In genomic region chr6:137810554-137811120, GRCh38 we compare ENCODE assay signal across 9 cellular contexts. TPM values are rescaled to one million over a fixed set of nuclear protein-coding genes. Genes with fewer than 3 reads are reported as not detected.
DNase-seq lines count a peak whose midpoint lies in the region; ATAC-seq, FAIRE-seq and TF ChIP-seq lines count a peak whose summit lies in the region.
"Had no signal": no experiment of that assay in that cellular context is flagged by ENCODE, and none has a peak within 500 bp of the region (broad histone marks: within the 10 kb centered on the region; RNA-seq: fewer than 3 reads in every experiment).

No MANE protein-coding gene starts in this region.

- no peaks in the 10 kb centered on the region for H3K36me3 ChIP-seq in BLaER1 treated with 17β-estradiol and CSF1 and Interleukin-3, amounts not matched to agents 10 nM and 100 nM
- no peaks in the 10 kb centered on the region for H3K36me3 ChIP-seq in GM23248 (ENCODE audit: low read depth)
- no peaks in the 10 kb centered on the region for H3K36me3 ChIP-seq in mesenchymal stem cell (ENCODE audit: control insufficient read depth in 1 of 2, insufficient read depth in 2 of 2, low read depth in 1 of 2, low read length in 2 of 2)
- no peaks in the 10 kb centered on the region for H3K36me3 ChIP-seq in kidney (ENCODE audit: control insufficient read depth in 1 of 2, insufficient read depth in 2 of 2, low read length in 2 of 2)

- peak overlapping the region in 4 of 11 experiments; percentile 24 to 86 (median 58); a peak in 6 of 22 replicates for H3K27ac ChIP-seq in BLaER1 treated with 17β-estradiol and CSF1 and Interleukin-3, amounts not matched to agents 10 nM and 100 nM
- H3K27ac ChIP-seq in GM23248 (no peak overlapping the region), mesenchymal stem cell (ENCODE audit: low read length, poor library complexity, severe bottlenecking) (no peak overlapping the region), kidney (ENCODE audit: low read depth in 2 of 2, low read length in 2 of 2) (no peak overlapping the region)

- no peak overlapping the region for H2AK5ac ChIP-seq in mesenchymal stem cell (ENCODE audit: low read length, severe bottlenecking)

- no peak overlapping the region for H3K4ac ChIP-seq in mesenchymal stem cell (ENCODE audit: low read depth in 1 of 2, low read length in 2 of 2)

- no peaks in the 10 kb centered on the region for H3K27me3 Mint-ChIP-seq in activated CD4-positive, alpha-beta memory T cell treated with anti-CD3 and anti-CD28 coated beads for 36 hours

- no peak overlapping the region for H4K91ac ChIP-seq in mesenchymal stem cell (ENCODE audit: low read length)

- peak overlapping the region; percentile 68 for H2BK120ac ChIP-seq in mesenchymal stem cell (ENCODE audit: low read depth, low read length)

- no peaks in the 10 kb centered on the region for H3K79me2 ChIP-seq in GM23248 (ENCODE audit: insufficient read depth)

- no peak overlapping the region for H3K18ac ChIP-seq in mesenchymal stem cell (ENCODE audit: low read depth in 1 of 2, low read length in 2 of 2)

- H2AFZ ChIP-seq in GM23248 (peak overlapping the region; percentile 65; the same call in 1 of the 2 replicates), mesenchymal stem cell (ENCODE audit: low read depth, low read length) (no peak overlapping the region)

- DNase-seq in GM23248 (no peak), mesenchymal stem cell (no peak), germinal center (ENCODE audit: low spot score) (no peak), kidney (no peak)
- no peak for DNase-seq in activated CD4-positive, alpha-beta memory T cell treated with anti-CD3 and anti-CD28 coated beads for 36 hours
- no peak for DNase-seq in stimulated activated CD4-positive, alpha-beta T cell treated with anti-CD3 and anti-CD28 coated beads, Interleukin-12 subunit alpha, Interleukin-12 subunit beta, amount 100 ng/mL, for 4 hours
- DNase-seq: NCI-H2081 had no signal

- no peak for FAIRE-seq in kidney (lab: Jason Lieb, UNC)

- peak overlapping the region; percentile 91 for H3K27ac Mint-ChIP-seq in activated CD4-positive, alpha-beta memory T cell treated with anti-CD3 and anti-CD28 coated beads for 36 hours

- H3F3A ChIP-seq in GM23248 (ENCODE audit: insufficient read depth), result peaks cover 4% of the 10 kb centered on the region; the same call in 1 of the 2 replicates

- H3K4me1 Mint-ChIP-seq in activated CD4-positive, alpha-beta memory T cell treated with anti-CD3 and anti-CD28 coated beads for 36 hours (ENCODE audit: low read depth), result peaks cover 59% of the 10 kb centered on the region

- no peak overlapping the region for H3K4me3 ChIP-seq in BLaER1 treated with 17β-estradiol and CSF1 and Interleukin-3, amounts not matched to agents 10 nM and 100 nM
- H3K4me3 ChIP-seq in GM23248 (no peak overlapping the region), mesenchymal stem cell (ENCODE audit: insufficient read depth in 1 of 2, low read depth in 1 of 2, low read length in 2 of 2) (no peak overlapping the region), kidney (ENCODE audit: low read length in 2 of 2) (no peak overlapping the region)

- H3K9me2 ChIP-seq in GM23248 (ENCODE audit: insufficient read depth), result no peaks in the 10 kb centered on the region

- no peak overlapping the region for H4K8ac ChIP-seq in mesenchymal stem cell (ENCODE audit: low read length)

- peaks cover 11 to 36% (median 18%) of the 10 kb centered on the region in 10 experiments for H3K4me1 ChIP-seq in BLaER1 treated with 17β-estradiol and CSF1 and Interleukin-3, amounts not matched to agents 10 nM and 100 nM
- H3K4me1 ChIP-seq in GM23248 (ENCODE audit: insufficient read depth), result peaks cover 21% of the 10 kb centered on the region
- peaks cover 8% of the 10 kb centered on the region for H3K4me1 ChIP-seq in mesenchymal stem cell (ENCODE audit: control insufficient read depth, insufficient read depth, low read depth, low read length)
- H3K4me1 ChIP-seq in kidney (ENCODE audit: control insufficient read depth in 1 of 2, insufficient read depth in 1 of 2, low read depth in 1 of 2, low read length in 2 of 2), result peaks cover 0 to 7% of the 10 kb centered on the region in 2 donors

- peaks cover 2% of the 10 kb centered on the region for H3K9me3 Mint-ChIP-seq in activated CD4-positive, alpha-beta memory T cell treated with anti-CD3 and anti-CD28 coated beads for 36 hours

- H3K36me3 Mint-ChIP-seq in activated CD4-positive, alpha-beta memory T cell treated with anti-CD3 and anti-CD28 coated beads for 36 hours, result peaks cover 2% of the 10 kb centered on the region

- H3K4me2 ChIP-seq in BLaER1 treated with 17β-estradiol and CSF1 and Interleukin-3, amounts not matched to agents 10 nM and 100 nM, result peak overlapping the region in 7 of 11 experiments; percentile 37 to 82 (median 68); a peak in 11 of 22 replicates
- H3K4me2 ChIP-seq in GM23248 (ENCODE audit: unreplicated experiment) (no peak overlapping the region), mesenchymal stem cell (ENCODE audit: low read length, poor library complexity, severe bottlenecking) (no peak overlapping the region)

- in situ Hi-C loops in GM23248 (cut with MboI), result no loop called here

- peak overlapping the region in 1 of 11 experiments; percentile 29; a peak in 1 of 22 replicates for H3K9ac ChIP-seq in BLaER1 treated with 17β-estradiol and CSF1 and Interleukin-3, amounts not matched to agents 10 nM and 100 nM
- H3K9ac ChIP-seq in GM23248, result no peak overlapping the region
- H3K9ac ChIP-seq in mesenchymal stem cell (ENCODE audit: low read length), result no peak overlapping the region
- H3K9ac ChIP-seq in kidney (ENCODE audit: low read length in 2 of 2), result no peak overlapping the region

- no peak overlapping the region for H2BK5ac ChIP-seq in mesenchymal stem cell (ENCODE audit: low read depth, low read length, poor library complexity, severe bottlenecking)

- CTCF ChIA-PET in activated CD4-positive, alpha-beta memory T cell treated with anti-CD3 and anti-CD28 coated beads for 36 hours (lab: Charles Lee), result interaction anchor here (1.0 to 6.4 kb wide), 10 partner anchors 12 to 134 kb away, joined by 3 to 61 read pairs (median 5); partner anchors contain the start of gene TNFAIP3

- H2BK12ac ChIP-seq in mesenchymal stem cell (ENCODE audit: low read length in 2 of 2), result peak overlapping the region in 1 of 2 experiments; percentile 21

- POLR2A ChIA-PET in activated CD4-positive, alpha-beta memory T cell treated with anti-CD3 and anti-CD28 coated beads for 36 hours (lab: Charles Lee), result interaction anchor here (0.8 to 2.4 kb wide), 8 partner anchors 9 to 103 kb away, joined by 3 to 10 read pairs (median 5); partner anchors contain the start of gene TNFAIP3

- H2BK15ac ChIP-seq in mesenchymal stem cell (ENCODE audit: low read depth, poor library complexity, severe bottlenecking), result no peak overlapping the region

- intact Hi-C loops in activated CD4-positive, alpha-beta memory T cell treated with anti-CD3 and anti-CD28 coated beads for 36 hours (cut with micrococcal nuclease), result loop anchor here (1.0 kb wide), 7 partner anchors 9 to 102 kb away; no protein-coding TSS in a partner anchor
- intact Hi-C loops in kidney (cut with DNase I), result no loop called here

- 0 out of 22 replicates have a peak, but pooled peaks cover 0 to 6% (median 0%) of the 10 kb centered on the region in 11 experiments for H3K9me3 ChIP-seq in BLaER1 treated with 17β-estradiol and CSF1 and Interleukin-3, amounts not matched to agents 10 nM and 100 nM (replicated peaks in 1 of 11)
- H3K9me3 ChIP-seq in GM23248 (ENCODE audit: low read depth) (no peaks in the 10 kb centered on the region), mesenchymal stem cell (ENCODE audit: control insufficient read depth, low read length) (no peaks in the 10 kb centered on the region), kidney (ENCODE audit: control insufficient read depth in 1 of 2, low read length in 2 of 2) (no peaks in the 10 kb centered on the region)

- H3K79me1 ChIP-seq in mesenchymal stem cell (replicated peaks; ENCODE audit: low read length, poor library complexity, severe bottlenecking), result no peaks in the 10 kb centered on the region

- no peak overlapping the region for H3K23ac ChIP-seq in mesenchymal stem cell (ENCODE audit: low read length in 2 of 2)

- H4K20me1 ChIP-seq in BLaER1 treated with 17β-estradiol and CSF1 and Interleukin-3, amounts not matched to agents 10 nM and 100 nM, result no peaks in the 10 kb centered on the region
- no peaks in the 10 kb centered on the region for H4K20me1 ChIP-seq in GM23248 (ENCODE audit: insufficient read depth)

- peak overlapping the region; percentile 36 for H3K4me3 Mint-ChIP-seq in activated CD4-positive, alpha-beta memory T cell treated with anti-CD3 and anti-CD28 coated beads for 36 hours

- ATAC-seq in HG02642 (IDR thresholded peaks at IDR 0.05; ENCODE audit: poor library complexity, unreplicated experiment), result no peak

- 96 to 97% methylated on average over 4 of the region's 4 CpGs for WGBS in GM23248 (ENCODE audit: low coverage in 1 of 2, low lambda C conversion rate in 2 of 2, missing lambda C conversion rate in 2 of 2), 2 experiments
- WGBS in mesenchymal stem cell, result 98% methylated on average over 4 of the region's 4 CpGs

- H3K14ac ChIP-seq in mesenchymal stem cell (ENCODE audit: low read length in 2 of 2), result no peak overlapping the region

- no peak for TF ChIP-seq CTCF in kidney (IDR thresholded peaks at IDR 0.05; ENCODE audit: borderline replicate concordance, extremely low read depth, insufficient read depth)

- no peaks in the 10 kb centered on the region for H3K27me3 ChIP-seq in BLaER1 treated with 17β-estradiol and CSF1 and Interleukin-3, amounts not matched to agents 10 nM and 100 nM
- no peaks in the 10 kb centered on the region for H3K27me3 ChIP-seq in GM23248 (replicated peaks; ENCODE audit: insufficient read depth)
- H3K27me3 ChIP-seq in mesenchymal stem cell (ENCODE audit: control insufficient read depth in 1 of 2, insufficient read depth in 1 of 2, low read length in 2 of 2), result no peaks in the 10 kb centered on the region

RNA-seq across cellular contexts. Expression of gene TNFAIP3, which starts 56.4 kb away (rescaled TPM):
- total RNA-seq in GM23248 (2014; rRNA removed; shearing (Covaris generic)), result 2.1 and 2.7 TPM in 2 replicates
- 6.3 and 7.4 TPM in 2 replicates for polyA plus RNA-seq in GM23248 (2016; fragmentation: Nextera tagmentation; extraction: Ambion mirVana)
- 100 to 1,000 TPM; 259 to 267 TPM for total RNA-seq in activated CD4-positive, alpha-beta memory T cell treated with anti-CD3 and anti-CD28 coated beads for 36 hours
- polyA plus RNA-seq in mesenchymal stem cell (2013, experiment 1 of 2), result 8.2 TPM
- polyA plus RNA-seq in mesenchymal stem cell (2013, experiment 2 of 2), result 7.2 TPM
- 52.6 TPM for total RNA-seq in kidney
- 2.8 TPM for polyA plus RNA-seq in kidney (ENCODE audit: insufficient read depth, low read depth, low replicate concordance)

Comparison
In these comparisons a context has a peak if more than half of its experiments do, and no peak if none do; other contexts are left out.
1. H3K4me2 ChIP-seq: peak in BLaER1 treated with 17β-estradiol and CSF1 and Interleukin-3, amounts not matched to agents 10 nM and 100 nM (7 of 11); none in GM23248 (single experiment) and mesenchymal stem cell (single experiment).
2. RNA of gene TNFAIP3, which starts 56.4 kb away (total RNA-seq): 259 to 267 TPM in activated CD4-positive, alpha-beta memory T cell treated with anti-CD3 and anti-CD28 coated beads for 36 hours and 52.6 TPM in kidney (single experiment); 2.1 to 2.7 TPM in GM23248; every median in the first group is over 10 times any median in the second.